Comparison of ENCODE assay signal across 10 cellular contexts in genomic region chr7:45088146-45088701, GRCh38. TPM values are rescaled to one million over a fixed set of nuclear protein-coding genes. Genes with fewer than 3 reads are reported as not detected.
DNase-seq lines count a peak whose midpoint lies in the region; ATAC-seq and TF ChIP-seq lines count a peak whose summit lies in the region.
"Had no signal": no experiment of that assay in that cellular context is flagged by ENCODE, and none has a peak within 500 bp of the region (broad histone marks: within the 10 kb centered on the region; RNA-seq: fewer than 3 reads in every experiment).

No MANE protein-coding gene starts in this region.

- peaks cover 5% of the 10 kb centered on the region for H3K4me1 Mint-ChIP-seq in T-helper 17 cell

- H3K27me3 ChIP-seq in BJ (ENCODE audit: control insufficient read depth, insufficient read depth, low read length) (no peaks in the 10 kb centered on the region), heart right ventricle (peaks cover 0 to 27% (median 0%) of the 10 kb centered on the region in 7 donors), prostate gland (replicated peaks; ENCODE audit: insufficient read depth) (no peaks in the 10 kb centered on the region)

- no peak for TF ChIP-seq CTCF in BJ (IDR thresholded peaks at IDR 0.05; ENCODE audit: insufficient read depth, low read depth, low read length)
- TF ChIP-seq CTCF in heart right ventricle (IDR thresholded peaks at IDR 0.05): no peak
- TF ChIP-seq CTCF in prostate gland (IDR thresholded peaks at IDR 0.05): no peak

- CTCF ChIA-PET in BJ (lab: Yijun Ruan, JAX): interaction anchor here (1.7 kb wide), 1 partner anchor 114 kb away, joined by 4 read pairs; no protein-coding TSS in a partner anchor

- H3K4me3 Mint-ChIP-seq in T-helper 17 cell: peak overlapping the region; percentile 41

- H3K9me3 ChIP-seq in T-helper 17 cell (ENCODE audit: control insufficient read depth, low read length, poor library complexity, severe bottlenecking) (no peaks in the 10 kb centered on the region), heart right ventricle (peaks cover 0 to under 1% (median 0%) of the 10 kb centered on the region in 11 donors), prostate gland (no peaks in the 10 kb centered on the region)

- H3K27me3 Mint-ChIP-seq in T-helper 17 cell: peaks cover 9% of the 10 kb centered on the region

- H3K27ac ChIP-seq in heart right ventricle (peak overlapping the region in 9 of 10 donors; percentile 36 to 72 (median 56)), prostate gland (peak overlapping the region; percentile 59 to 69)

- no peak overlapping the region for H3K27ac Mint-ChIP-seq in T-helper 17 cell

- ATAC-seq in T-helper 17 cell (no peak), heart right ventricle (peak in 4 of 8 donors; percentile 10 to 36 (median 18)), GM18517 (IDR thresholded peaks at IDR 0.05; ENCODE audit: unreplicated experiment) (no peak), GM21423 (IDR thresholded peaks at IDR 0.05; ENCODE audit: unreplicated experiment) (no peak)

- H3K4me3 ChIP-seq in BJ (ENCODE audit: low read depth, low read length) (peak overlapping the region; percentile 63), heart right ventricle (peak overlapping the region; percentile 14 to 68 (median 60)), prostate gland (peak overlapping the region; percentile 48 to 51)

- no peak for TF ChIP-seq POLR2A in prostate gland (IDR thresholded peaks at IDR 0.05)

- no peaks in the 10 kb centered on the region for H3K36me3 Mint-ChIP-seq in T-helper 17 cell (ENCODE audit: low read depth)

- no peak for DNase-seq in BJ (ENCODE audit: low read depth)
- no peak for DNase-seq in T-helper 17 cell
- DNase-seq in heart right ventricle: no peak
- no peak for DNase-seq in prostate gland (ENCODE audit: low spot score)
- no peak for DNase-seq in dermis blood vessel endothelial cell
- no peak for DNase-seq in DMS 273 treated with DMSO at 0.1 percent for 48 hours (lab: John Stamatoyannopoulos, UW)
- DNase-seq: GDM1, OCI-M1 had no signal

- H3K36me3 ChIP-seq in BJ (ENCODE audit: control insufficient read depth, insufficient read depth, low read length) (no peaks in the 10 kb centered on the region), heart right ventricle (peaks cover 0 to 4% (median 0%) of the 10 kb centered on the region in 9 donors), prostate gland (no peaks in the 10 kb centered on the region)

- intact Hi-C loops in heart right ventricle (cut with DNase I): no loop called here
- intact Hi-C loops in prostate gland (cut with DNase I): no loop called here

- H3K4me1 ChIP-seq in heart right ventricle: peaks cover 0 to 17% (median 11%) of the 10 kb centered on the region in 9 donors
- no peaks in the 10 kb centered on the region for H3K4me1 ChIP-seq in prostate gland (replicated peaks)

- WGBS in heart right ventricle, 2 donors: 37 to 39% methylated on average over 28 to 29 of the region's 29 CpGs
- WGBS in prostate gland: 30% methylated on average over 29 of the region's 29 CpGs

- POLR2A ChIA-PET in BJ (lab: Charles Lee): no interaction called here

RNA-seq across cellular contexts. Expression of gene NACAD, which starts 0.5 kb away (rescaled TPM):
- polyA plus RNA-seq in BJ (2011; rRNA removed) (0.36 and 0.54 TPM in 2 replicates), heart right ventricle (1 to 10 TPM; 3.2 to 4.7 TPM)
- 0.81 and 3.1 TPM in 2 replicates for polyA minus RNA-seq in BJ (2011; rRNA and poly(A)+ RNA removed)
- total RNA-seq in T-helper 17 cell (under 1 TPM; 0.15 to 0.47 TPM), heart right ventricle (10 to 100 TPM in 1 of 10 donors, 1 to 10 TPM in 9; 3.0 to 12.0 (median 4.7) TPM), prostate gland (10 to 100 TPM in 1 of 2 donors, 1 to 10 TPM in 1; 3.5 to 10.3 TPM), dermis blood vessel endothelial cell (0.68 and 1.9 TPM in 2 replicates)

RNA-seq across cellular contexts. Expression of gene TBRG4, which starts 23.3 kb away (rescaled TPM):
- polyA plus RNA-seq in BJ (2011; rRNA removed): 55.0 and 75.5 TPM in 2 replicates
- polyA minus RNA-seq in BJ (2011; rRNA and poly(A)+ RNA removed): 67.3 and 96.3 TPM in 2 replicates
- total RNA-seq in T-helper 17 cell: 10 to 100 TPM; 63.6 to 85.1 TPM
- 10 to 100 TPM; 57.1 to 88.2 (median 66.7) TPM for total RNA-seq in heart right ventricle
- polyA plus RNA-seq in heart right ventricle: 10 to 100 TPM; 74.3 to 93.9 TPM
- 10 to 100 TPM; 46.4 to 76.3 TPM for total RNA-seq in prostate gland
- 55.1 and 78.6 TPM in 2 replicates for total RNA-seq in dermis blood vessel endothelial cell
